Comparison of ENCODE assay signal across 8 cellular contexts in genomic region chr7:39566056-39566921, GRCh38.
A peak's percentile ranks its signal among the peaks of the same experiment; 100 is the strongest.
DNase-seq lines count a peak whose midpoint lies in the region; ATAC-seq and TF ChIP-seq lines count a peak whose summit lies in the region.

YAE1 (plus strand) TSS chr7:39566404; CDS start chr7:39566419, 15 bp downstream.

- H3K9ac ChIP-seq in HUES6 (ENCODE audit: low read length) (peak within 1 kb of the TSS; percentile 96), OCI-LY1 (ENCODE audit: low read length) (peak within 1 kb of the TSS; percentile 86)

- no peak for TF ChIP-seq CTCF in OCI-LY1 (IDR thresholded peaks at IDR 0.05; ENCODE audit: low read length)

- peaks cover 16% of the 10 kb centered on the region for H3K79me2 ChIP-seq in OCI-LY1 (ENCODE audit: insufficient read depth, low read length)

- no peaks in the 10 kb centered on the region for H3K27me3 ChIP-seq in HUES6 (ENCODE audit: control insufficient read depth, insufficient read depth, low read length)
- H3K27me3 ChIP-seq in OCI-LY1 (ENCODE audit: insufficient read depth, low read length) = no peaks in the 10 kb centered on the region

- ATAC-seq in GM21447 (IDR thresholded peaks at IDR 0.05; ENCODE audit: unreplicated experiment) = peak; percentile 99

- peak within 1 kb of the TSS; percentile 94 for H2AFZ ChIP-seq in OCI-LY1 (ENCODE audit: low read length)

- no peaks in the 10 kb centered on the region for H3K9me2 ChIP-seq in OCI-LY1 (ENCODE audit: low read depth, low read length)

- peak within 1 kb of the TSS; percentile 74 for H3K27ac ChIP-seq in HUES6 (ENCODE audit: low read depth, low read length)
- H3K27ac ChIP-seq in OCI-LY1 (ENCODE audit: low read depth, low read length, poor library complexity, severe bottlenecking) = no peak within 1 kb of the TSS

- DNase-seq in D341Med (ENCODE audit: low spot score) = peak; percentile 97
- peak; percentile 71 for DNase-seq in activated T-cell treated with anti-CD3 and anti-CD28 coated beads for 1 hour (ENCODE audit: low read depth)
- DNase-seq in epidermal melanocyte (ENCODE audit: insufficient read length, low spot score) = peak; percentile 83
- DNase-seq in middle frontal gyrus (ENCODE audit: extremely low spot score, low spot score) = peak; percentile 61
- DNase-seq in stimulated activated CD8-positive, alpha-beta memory T cell treated with anti-CD3 and anti-CD28 coated beads, Interleukin-2, amount 100 ng/mL, for 48 hours (ENCODE audit: low read depth in 2 of 2) = peak; percentile 75 to 84

- H3K9me3 ChIP-seq in HUES6 (ENCODE audit: control insufficient read depth, insufficient read depth, low read depth, low read length) (no peaks in the 10 kb centered on the region), OCI-LY1 (ENCODE audit: low read length) (no peaks in the 10 kb centered on the region)

- 0 out of 2 replicates have a peak, but pooled peaks cover 4% of the 10 kb centered on the region for H3F3A ChIP-seq in OCI-LY1 (ENCODE audit: insufficient read depth, low read length)

- H3K4me2 ChIP-seq in OCI-LY1 (ENCODE audit: low read length) = peak within 1 kb of the TSS; percentile 83

- H3K36me3 ChIP-seq in HUES6 (ENCODE audit: control insufficient read depth, insufficient read depth, low read length) = peaks cover 13% of the 10 kb centered on the region
- H3K36me3 ChIP-seq in OCI-LY1 (ENCODE audit: insufficient read depth, low read length) = peaks cover 12% of the 10 kb centered on the region; the same call in 1 of the 2 replicates

- H3K4me1 ChIP-seq in HUES6 (ENCODE audit: control insufficient read depth, insufficient read depth, low read length) = peaks cover 6% of the 10 kb centered on the region
- H3K4me1 ChIP-seq in OCI-LY1 (ENCODE audit: insufficient read depth, low read length, severe bottlenecking) = peaks cover 20% of the 10 kb centered on the region

- no peaks in the 10 kb centered on the region for H4K20me1 ChIP-seq in OCI-LY1 (ENCODE audit: insufficient read depth, low read length)

- H3K4me3 ChIP-seq in HUES6 (ENCODE audit: low read depth, low read length) = peak within 1 kb of the TSS; percentile 94
- H3K4me3 ChIP-seq in OCI-LY1 (ENCODE audit: low read depth, low read length, poor library complexity, severe bottlenecking) = peak within 1 kb of the TSS; percentile 85
